10 cellular contexts compared by ENCODE assay signal in genomic region chr20:57397004-57397692, GRCh38. TPM values are rescaled to one million over a fixed set of nuclear protein-coding genes. Genes with fewer than 3 reads are reported as not detected.
DNase-seq lines count a peak whose midpoint lies in the region; ATAC-seq and TF ChIP-seq lines count a peak whose summit lies in the region.
"Had no signal": no experiment of that assay in that cellular context is flagged by ENCODE, and none has a peak within 500 bp of the region (broad histone marks: within the 10 kb centered on the region; RNA-seq: fewer than 3 reads in every experiment).

No MANE protein-coding gene starts in this region.

- ATAC-seq in lower lobe of right lung, result no peak
- ATAC-seq in HG02571 (IDR thresholded peaks at IDR 0.05; ENCODE audit: unreplicated experiment), result no peak
- ATAC-seq in sciatic nerve, result no peak
- ATAC-seq: GM23338 had no signal

- H3K27ac Mint-ChIP-seq in activated CD4-positive, alpha-beta T cell treated with anti-CD3 and anti-CD28 coated beads, Interleukin-2, amount 10 ng/mL, durations not matched to agents 7 days and 5 days, result peak overlapping the region; percentile 97
- H3K27ac Mint-ChIP-seq in activated naive CD4-positive, alpha-beta T cell treated with anti-CD3 and anti-CD28 coated beads, Interleukin-2, amount 10 ng/mL, durations not matched to agents 7 days and 5 days, result peak overlapping the region; percentile 97

- H3K9me3 ChIP-seq in lower lobe of right lung (no peaks in the 10 kb centered on the region), testis (no peaks in the 10 kb centered on the region)

- H3K27ac ChIP-seq in lower lobe of right lung (peak overlapping the region; percentile 41), testis (peak overlapping the region; percentile 51 to 85)
- H3K27ac ChIP-seq: SK-N-MC had no signal

- peak overlapping the region; percentile 79 for H3K4me3 Mint-ChIP-seq in activated CD4-positive, alpha-beta T cell treated with anti-CD3 and anti-CD28 coated beads, Interleukin-2, amount 10 ng/mL, durations not matched to agents 7 days and 5 days
- peak overlapping the region; percentile 77 for H3K4me3 Mint-ChIP-seq in activated naive CD4-positive, alpha-beta T cell treated with anti-CD3 and anti-CD28 coated beads, Interleukin-2, amount 10 ng/mL, durations not matched to agents 7 days and 5 days
- H3K4me3 Mint-ChIP-seq: GM23338 had no signal

- TF ChIP-seq CTCF in lower lobe of right lung (IDR thresholded peaks at IDR 0.05) (no peak), testis (IDR thresholded peaks at IDR 0.05) (no peak)

- 66 to 85% methylated on average over 10 to 15 of the region's 15 CpGs for WGBS in testis, 2 donors

- intact Hi-C loops in lower lobe of right lung (cut with DNase I), result no loop called here
- intact Hi-C loops in testis (cut with DNase I; ENCODE audit: low total_unique reads), result loop anchor here (10.0 kb wide), 1 partner anchor 48 kb away; no protein-coding TSS in a partner anchor
- intact Hi-C loops in sciatic nerve (cut with DNase I), result loop anchor here (10.0 kb wide), 1 partner anchor 198 kb away; no protein-coding TSS in a partner anchor

- H3K4me1 ChIP-seq in lower lobe of right lung, result peaks cover 74% of the 10 kb centered on the region
- H3K4me1 ChIP-seq in testis, result peaks cover 81% of the 10 kb centered on the region

- POLR2A ChIA-PET in activated CD4-positive, alpha-beta T cell treated with anti-CD3 and anti-CD28 coated beads, Interleukin-2, amount 10 ng/mL, durations not matched to agents 7 days and 5 days (lab: Charles Lee), result no interaction called here

- DNase-seq in activated CD4-positive, alpha-beta T cell treated with anti-CD3 and anti-CD28 coated beads, Interleukin-2, amount 10 ng/mL, durations not matched to agents 7 days and 5 days, result peak; percentile 17
- no peak for DNase-seq in activated CD4-positive, alpha-beta T cell treated with anti-CD3 and anti-CD28 coated beads for 4 hours
- DNase-seq in activated naive CD4-positive, alpha-beta T cell treated with anti-CD3 and anti-CD28 coated beads, Interleukin-2, amount 10 ng/mL, durations not matched to agents 7 days and 5 days, result no peak
- DNase-seq in lower lobe of right lung (peak; percentile 24), testis (no peak), glomerular visceral epithelial cell (ENCODE audit: extremely low spot score) (no peak), sciatic nerve (ENCODE audit: low spot score) (no peak)

- TF ChIP-seq POLR2A in testis (IDR thresholded peaks at IDR 0.05), result no peak

- peaks cover 90% of the 10 kb centered on the region for H3K4me1 Mint-ChIP-seq in activated CD4-positive, alpha-beta T cell treated with anti-CD3 and anti-CD28 coated beads, Interleukin-2, amount 10 ng/mL, durations not matched to agents 7 days and 5 days
- peaks cover 89% of the 10 kb centered on the region for H3K4me1 Mint-ChIP-seq in activated naive CD4-positive, alpha-beta T cell treated with anti-CD3 and anti-CD28 coated beads, Interleukin-2, amount 10 ng/mL, durations not matched to agents 7 days and 5 days

- no peaks in the 10 kb centered on the region for H3K27me3 Mint-ChIP-seq in activated CD4-positive, alpha-beta T cell treated with anti-CD3 and anti-CD28 coated beads, Interleukin-2, amount 10 ng/mL, durations not matched to agents 7 days and 5 days
- no peaks in the 10 kb centered on the region for H3K27me3 Mint-ChIP-seq in activated naive CD4-positive, alpha-beta T cell treated with anti-CD3 and anti-CD28 coated beads, Interleukin-2, amount 10 ng/mL, durations not matched to agents 7 days and 5 days

- H3K27me3 ChIP-seq in lower lobe of right lung (ENCODE audit: low read depth), result no peaks in the 10 kb centered on the region
- H3K27me3 ChIP-seq in testis, result no peaks in the 10 kb centered on the region

- H3K9me3 Mint-ChIP-seq in activated CD4-positive, alpha-beta T cell treated with anti-CD3 and anti-CD28 coated beads, Interleukin-2, amount 10 ng/mL, durations not matched to agents 7 days and 5 days, result no peaks in the 10 kb centered on the region
- no peaks in the 10 kb centered on the region for H3K9me3 Mint-ChIP-seq in activated naive CD4-positive, alpha-beta T cell treated with anti-CD3 and anti-CD28 coated beads, Interleukin-2, amount 10 ng/mL, durations not matched to agents 7 days and 5 days
- H3K9me3 Mint-ChIP-seq: GM23338 had no signal

- H3K36me3 Mint-ChIP-seq in activated CD4-positive, alpha-beta T cell treated with anti-CD3 and anti-CD28 coated beads, Interleukin-2, amount 10 ng/mL, durations not matched to agents 7 days and 5 days (ENCODE audit: low read depth), result peaks cover 83% of the 10 kb centered on the region
- H3K36me3 Mint-ChIP-seq in activated naive CD4-positive, alpha-beta T cell treated with anti-CD3 and anti-CD28 coated beads, Interleukin-2, amount 10 ng/mL, durations not matched to agents 7 days and 5 days, result peaks cover 91% of the 10 kb centered on the region

- H3K36me3 ChIP-seq in lower lobe of right lung, result peaks cover 43% of the 10 kb centered on the region
- no peaks in the 10 kb centered on the region for H3K36me3 ChIP-seq in testis (ENCODE audit: low read depth, missing control alignments)

- H3K4me3 ChIP-seq in lower lobe of right lung (no peak overlapping the region), testis (no peak overlapping the region)
- H3K4me3 ChIP-seq: GM23338, SK-N-MC had no signal

- CTCF ChIA-PET in activated CD4-positive, alpha-beta T cell treated with anti-CD3 and anti-CD28 coated beads, Interleukin-2, amount 10 ng/mL, durations not matched to agents 7 days and 5 days (lab: Charles Lee), result interaction anchor here (0.7 to 1.5 kb wide), 5 partner anchors 9 to 76 kb away, joined by 3 to 4 read pairs (median 4); no protein-coding TSS in a partner anchor
- CTCF ChIA-PET in activated naive CD4-positive, alpha-beta T cell treated with anti-CD3 and anti-CD28 coated beads, Interleukin-2, amount 10 ng/mL, durations not matched to agents 7 days and 5 days (lab: Charles Lee), result interaction anchor here (1.0 to 4.9 kb wide), 5 partner anchors 10 to 690 kb away, joined by 3 to 26 read pairs (median 11); no protein-coding TSS in a partner anchor

RNA-seq across cellular contexts. Expression of gene RBM38, which starts 6.0 kb away (rescaled TPM):
- 10 to 100 TPM; 97.3 to 98.8 TPM for total RNA-seq in activated CD4-positive, alpha-beta T cell treated with anti-CD3 and anti-CD28 coated beads, Interleukin-2, amount 10 ng/mL, durations not matched to agents 7 days and 5 days
- total RNA-seq in lower lobe of right lung (15.5 TPM), testis (100 to 1,000 TPM; 108 to 114 TPM), sciatic nerve (28.1 TPM)
- polyA plus RNA-seq in testis (ENCODE audit: insufficient read depth, low read depth, low replicate concordance), result 69.6 TPM

RNA-seq across cellular contexts. Expression of gene RAE1, which starts 46.1 kb away (rescaled TPM):
- total RNA-seq in activated CD4-positive, alpha-beta T cell treated with anti-CD3 and anti-CD28 coated beads, Interleukin-2, amount 10 ng/mL, durations not matched to agents 7 days and 5 days, result 10 to 100 TPM; 37.5 to 37.9 TPM
- total RNA-seq in lower lobe of right lung (20.6 TPM), testis (100 to 1,000 TPM; 111 to 157 TPM), sciatic nerve (17.5 TPM)
- 292 TPM for polyA plus RNA-seq in testis (ENCODE audit: insufficient read depth, low read depth, low replicate concordance)

Comparison
In these comparisons a context has a peak if more than half of its experiments do, and no peak if none do; other contexts are left out.
1. DNase-seq: peak in activated CD4-positive, alpha-beta T cell treated with anti-CD3 and anti-CD28 coated beads, Interleukin-2, amount 10 ng/mL, durations not matched to agents 7 days and 5 days (single experiment) and lower lobe of right lung (single experiment); none in activated CD4-positive, alpha-beta T cell treated with anti-CD3 and anti-CD28 coated beads for 4 hours (0 of 2), activated naive CD4-positive, alpha-beta T cell treated with anti-CD3 and anti-CD28 coated beads, Interleukin-2, amount 10 ng/mL, durations not matched to agents 7 days and 5 days (single experiment), testis (single experiment), glomerular visceral epithelial cell (single experiment) and sciatic nerve (single experiment).